Comparison of ENCODE assay signal across 9 cellular contexts in genomic region chr20:48789185-48789668, GRCh38. TPM values are rescaled to one million over a fixed set of nuclear protein-coding genes. Genes with fewer than 3 reads are reported as not detected.
DNase-seq lines count a peak whose midpoint lies in the region; ATAC-seq lines count a peak whose summit lies in the region.
"Had no signal": no experiment of that assay in that cellular context is flagged by ENCODE, and none has a peak within 500 bp of the region (broad histone marks: within the 10 kb centered on the region; RNA-seq: fewer than 3 reads in every experiment).

No MANE protein-coding gene starts in this region.

- peak; percentile 17 for ATAC-seq in GM18517 (IDR thresholded peaks at IDR 0.05; ENCODE audit: unreplicated experiment)
- ATAC-seq in GM21528 (IDR thresholded peaks at IDR 0.05; ENCODE audit: low FRiP score, unreplicated experiment) = peak; percentile 29
- peak; percentile 16 for ATAC-seq in HG03575 (IDR thresholded peaks at IDR 0.05; ENCODE audit: extremely low read depth, insufficient number of reproducible peaks, low FRiP score, unreplicated experiment)
- ATAC-seq in natural killer cell treated with Interleukin-12 subunit alpha and Interleukin-12 subunit beta and Interleukin-15 and Interleukin-18, amount 100 ng/mL, for 72 hours = peak in 1 of 2 donors; percentile 65
- ATAC-seq in HG03521 (IDR thresholded peaks at IDR 0.05; ENCODE audit: unreplicated experiment) = no peak

- H3K9me3 Mint-ChIP-seq in natural killer cell treated with Interleukin-12 subunit alpha and Interleukin-12 subunit beta and Interleukin-15 and Interleukin-18, amount 100 ng/mL, for 72 hours = no peaks in the 10 kb centered on the region

- no peaks in the 10 kb centered on the region for H3K36me3 Mint-ChIP-seq in natural killer cell treated with Interleukin-12 subunit alpha and Interleukin-12 subunit beta and Interleukin-15 and Interleukin-18, amount 100 ng/mL, for 72 hours

- no peaks in the 10 kb centered on the region for H3K27me3 Mint-ChIP-seq in natural killer cell treated with Interleukin-12 subunit alpha and Interleukin-12 subunit beta and Interleukin-15 and Interleukin-18, amount 100 ng/mL, for 72 hours
- H3K27me3 Mint-ChIP-seq: naive thymus-derived CD4-positive, alpha-beta T cell had no signal

- H3K4me1 Mint-ChIP-seq in natural killer cell treated with Interleukin-12 subunit alpha and Interleukin-12 subunit beta and Interleukin-15 and Interleukin-18, amount 100 ng/mL, for 72 hours (ENCODE audit: low read depth in 2 of 2) = peaks cover 84 to 87% of the 10 kb centered on the region in 2 donors

- peak; percentile 25 for DNase-seq in natural killer cell treated with Interleukin-12 subunit alpha and Interleukin-12 subunit beta and Interleukin-15 and Interleukin-18, amount 100 ng/mL, for 72 hours (ENCODE audit: low spot score)
- DNase-seq in A172 (ENCODE audit: low spot score) (no peak), C1 segment of cervical spinal cord (lab: John Stamatoyannopoulos, UW) (no peak)
- DNase-seq: naive thymus-derived CD4-positive, alpha-beta T cell; OCI-M1 had no signal

- no peak overlapping the region for H3K27ac Mint-ChIP-seq in natural killer cell treated with Interleukin-12 subunit alpha and Interleukin-12 subunit beta and Interleukin-15 and Interleukin-18, amount 100 ng/mL, for 72 hours

- peak overlapping the region; percentile 70 for H3K4me3 Mint-ChIP-seq in natural killer cell treated with Interleukin-12 subunit alpha and Interleukin-12 subunit beta and Interleukin-15 and Interleukin-18, amount 100 ng/mL, for 72 hours
- H3K4me3 Mint-ChIP-seq: naive thymus-derived CD4-positive, alpha-beta T cell had no signal

RNA-seq across cellular contexts. Expression of gene PREX1, which starts 38.6 kb away (rescaled TPM):
- total RNA-seq in natural killer cell treated with Interleukin-12 subunit alpha and Interleukin-12 subunit beta and Interleukin-15 and Interleukin-18, amount 100 ng/mL, for 72 hours = 100 to 1,000 TPM; 132 to 167 TPM
- 8.1 and 12.2 TPM in 2 replicates for total RNA-seq in A172 (2014; rRNA removed; shearing (Covaris generic))

Comparison
In these comparisons a context has a peak if more than half of its experiments do, and no peak if none do; other contexts are left out.
1. RNA of gene PREX1, which starts 38.6 kb away (total RNA-seq): 132 to 167 TPM in natural killer cell treated with Interleukin-12 subunit alpha and Interleukin-12 subunit beta and Interleukin-15 and Interleukin-18, amount 100 ng/mL, for 72 hours; 8.1 to 12.2 TPM in A172; every median in the first group is over 10 times any median in the second.